26 cellular contexts compared by ENCODE assay signal in the genomic region with DNA sequence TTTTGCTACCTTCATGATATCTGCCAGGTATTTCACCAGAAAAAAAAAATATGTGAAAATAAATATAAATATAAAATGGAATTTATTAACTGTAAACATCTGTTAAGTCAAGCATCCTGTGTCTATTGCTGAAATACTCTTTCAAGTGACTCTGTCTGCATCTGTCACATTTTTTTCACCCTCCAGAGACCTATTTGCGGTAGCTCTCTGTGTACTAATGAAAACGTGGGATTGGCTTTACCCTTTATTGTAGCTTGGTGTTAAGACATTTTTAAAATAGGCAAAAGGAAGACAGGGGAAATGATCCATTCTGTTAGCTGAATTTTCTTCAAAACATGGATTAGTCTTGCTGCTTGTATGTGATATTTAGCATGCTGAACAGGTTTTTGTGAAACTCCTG.
"Had no signal": no experiment of that assay in that cellular context is flagged by ENCODE, and none has a peak within 500 bp of the region (broad histone marks: within the 10 kb centered on the region; RNA-seq: fewer than 3 reads in every experiment).

No MANE protein-coding gene starts in this region.

- DNase-seq: activated CD4-positive, alpha-beta memory T cell treated with anti-CD3 and anti-CD28 coated beads for 36 hours; activated CD4-positive, alpha-beta T cell treated with anti-CD3 and anti-CD28 coated beads, Interleukin-2, amount 10 ng/mL, durations not matched to agents 24 days and 14 days; activated CD4-positive, CD25-positive, alpha-beta regulatory T cell treated with anti-CD3 and anti-CD28 coated beads, Interleukin-2, amount 50 U/mL, for 72 hours; activated CD8-positive, alpha-beta memory T cell treated with anti-CD3 and anti-CD28 coated beads, Interleukin-2, amount 50 U/mL, for 4 hours; activated effector memory CD4-positive, alpha-beta T cell treated with anti-CD3 and anti-CD28 coated beads, Interleukin-2, amount 50 U/mL, for 16 hours; activated naive CD4-positive, alpha-beta T cell treated with anti-CD3 and anti-CD28 coated beads for 36 hours; activated T-cell treated with anti-CD3 and anti-CD28 coated beads, Interleukin-2, amount 50 U/mL, for 1 hour; central memory CD4-positive, alpha-beta T cell; effector CD8-positive, alpha-beta T cell; gastrocnemius medialis; islet precursor cell; left cardiac atrium; left ventricle myocardium superior; nephron progenitor cell; psoas muscle; sigmoid colon; stimulated activated CD4-positive, alpha-beta T cell treated with anti-CD3 and anti-CD28 coated beads, Interleukin-1b, Interleukin-23, amount 100 ng/mL, for 48 hours; stimulated activated naive CD4-positive, alpha-beta T cell; T-helper 2 cell; tibial artery; upper lobe of right lung had no signal

- H3K36me3 ChIP-seq: breast epithelium, gastrocnemius medialis, sigmoid colon, suprapubic skin, tibial artery, upper lobe of right lung had no signal

- H3K36me3 Mint-ChIP-seq: activated CD4-positive, alpha-beta memory T cell treated with anti-CD3 and anti-CD28 coated beads for 36 hours had no signal

- ATAC-seq: gastrocnemius medialis, left cardiac atrium, left ventricle myocardium superior, psoas muscle, upper lobe of right lung had no signal

- H3K27me3 Mint-ChIP-seq: activated CD4-positive, alpha-beta memory T cell treated with anti-CD3 and anti-CD28 coated beads for 36 hours; activated CD4-positive, alpha-beta T cell treated with anti-CD3 and anti-CD28 coated beads, Interleukin-2, amount 10 ng/mL, durations not matched to agents 24 days and 14 days had no signal

- H3K27ac ChIP-seq: breast epithelium, gastrocnemius medialis, parathyroid adenoma, psoas muscle, sigmoid colon, suprapubic skin, tibial artery, upper lobe of right lung had no signal

- H3K9me3 ChIP-seq: breast epithelium, gastrocnemius medialis, psoas muscle, sigmoid colon, suprapubic skin, tibial artery, upper lobe of right lung had no signal

- H3K4me1 ChIP-seq: breast epithelium, gastrocnemius medialis, parathyroid adenoma, psoas muscle, sigmoid colon, suprapubic skin, tibial artery, upper lobe of right lung had no signal

- H3K4me3 Mint-ChIP-seq: activated CD4-positive, alpha-beta memory T cell treated with anti-CD3 and anti-CD28 coated beads for 36 hours; activated CD4-positive, alpha-beta T cell treated with anti-CD3 and anti-CD28 coated beads, Interleukin-2, amount 10 ng/mL, durations not matched to agents 24 days and 14 days; activated naive CD4-positive, alpha-beta T cell treated with anti-CD3 and anti-CD28 coated beads for 36 hours; activated T-helper 1 cell treated with anti-CD3 and anti-CD28 coated beads, Interleukin-12 subunit alpha, Interleukin-12 subunit beta, Interleukin-2, Interleukin-4 antibody, amounts not matched to agents 30 ng/mL and 10 ng/mL and 1 ng/mL, durations not matched to agents 14 hours and 24 hours and 36 hours; nephron progenitor cell had no signal

- H3K4me1 Mint-ChIP-seq: activated CD4-positive, alpha-beta T cell treated with anti-CD3 and anti-CD28 coated beads, Interleukin-2, amount 10 ng/mL, durations not matched to agents 24 days and 14 days had no signal

- H2AFZ ChIP-seq: parathyroid adenoma had no signal

- H3K79me2 ChIP-seq: parathyroid adenoma had no signal

- H3K27ac Mint-ChIP-seq: activated CD4-positive, alpha-beta memory T cell treated with anti-CD3 and anti-CD28 coated beads for 36 hours; activated CD4-positive, alpha-beta T cell treated with anti-CD3 and anti-CD28 coated beads, Interleukin-2, amount 10 ng/mL, durations not matched to agents 24 days and 14 days; activated naive CD4-positive, alpha-beta T cell treated with anti-CD3 and anti-CD28 coated beads for 36 hours; activated T-helper 1 cell treated with anti-CD3 and anti-CD28 coated beads, Interleukin-12 subunit alpha, Interleukin-12 subunit beta, Interleukin-2, Interleukin-4 antibody, amounts not matched to agents 30 ng/mL and 10 ng/mL and 1 ng/mL, durations not matched to agents 14 hours and 24 hours and 36 hours; nephron progenitor cell had no signal

- H3K4me3 ChIP-seq: breast epithelium, gastrocnemius medialis, psoas muscle, sigmoid colon, smooth muscle cell, suprapubic skin, tibial artery, upper lobe of right lung had no signal

- H3K9me3 Mint-ChIP-seq: activated CD4-positive, alpha-beta memory T cell treated with anti-CD3 and anti-CD28 coated beads for 36 hours; activated CD4-positive, alpha-beta T cell treated with anti-CD3 and anti-CD28 coated beads, Interleukin-2, amount 10 ng/mL, durations not matched to agents 24 days and 14 days; activated naive CD4-positive, alpha-beta T cell treated with anti-CD3 and anti-CD28 coated beads for 36 hours; activated T-helper 1 cell treated with anti-CD3 and anti-CD28 coated beads, Interleukin-12 subunit alpha, Interleukin-12 subunit beta, Interleukin-2, Interleukin-4 antibody, amounts not matched to agents 30 ng/mL and 10 ng/mL and 1 ng/mL, durations not matched to agents 14 hours and 24 hours and 36 hours; nephron progenitor cell had no signal

- H3K27me3 ChIP-seq: breast epithelium, gastrocnemius medialis, sigmoid colon, suprapubic skin, upper lobe of right lung had no signal

- H3K4me2 ChIP-seq: smooth muscle cell had no signal
